9 cellular contexts compared by ENCODE assay signal in the genomic region with DNA sequence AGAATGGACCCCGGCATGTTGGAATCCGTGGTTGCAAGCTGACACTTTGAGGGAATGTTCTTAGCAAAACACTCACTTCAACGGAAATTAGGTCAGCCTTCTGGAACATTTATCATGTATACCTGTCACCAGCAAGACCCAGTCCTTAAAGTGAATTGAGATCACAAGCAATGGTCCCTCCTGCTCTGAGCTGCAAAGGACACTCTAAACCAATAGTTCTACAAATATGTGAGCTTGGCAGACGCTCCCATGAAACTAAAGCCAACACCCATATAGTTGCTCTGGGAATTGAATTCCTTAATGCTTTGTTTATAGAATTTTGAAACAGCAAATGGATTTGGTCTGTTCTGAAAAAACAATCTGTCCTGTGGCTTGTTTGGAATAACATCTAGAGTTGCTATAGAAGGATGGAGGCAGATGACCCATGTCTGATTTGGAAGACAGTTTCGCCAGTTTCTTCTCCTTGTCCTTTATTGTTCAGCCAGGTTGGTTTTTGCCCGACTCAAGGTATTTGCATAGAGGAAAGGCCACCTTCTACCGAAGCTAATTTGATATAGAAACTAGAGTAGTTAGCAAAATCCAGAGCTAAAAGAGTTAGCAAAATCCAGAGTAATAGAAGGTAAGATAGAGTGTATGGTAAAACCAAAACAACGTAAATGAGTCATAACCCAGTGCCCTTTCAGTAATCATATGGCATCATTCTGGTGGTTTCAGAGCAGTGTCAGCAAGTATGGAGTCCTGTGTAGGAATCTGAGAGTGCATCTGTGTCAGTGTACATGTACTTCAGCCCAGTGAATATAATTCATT.
DNase-seq lines count a peak whose midpoint lies in the region; ATAC-seq and TF ChIP-seq lines count a peak whose summit lies in the region.
"Had no signal": no experiment of that assay in that cellular context is flagged by ENCODE, and none has a peak within 500 bp of the region (broad histone marks: within the 10 kb centered on the region; RNA-seq: fewer than 3 reads in every experiment).

No MANE protein-coding gene starts in this region.

- H3K4me3 Mint-ChIP-seq in activated T-helper 1 cell treated with anti-CD3 and anti-CD28 coated beads, Interleukin-12 subunit alpha, Interleukin-12 subunit beta, Interleukin-2, Interleukin-4 antibody, amounts not matched to agents 30 ng/mL and 10 ng/mL and 1 ng/mL, durations not matched to agents 14 hours and 24 hours and 36 hours, result peak overlapping the region; percentile 53

- H3K27ac ChIP-seq in upper lobe of right lung, result peak overlapping the region; percentile 78
- H3K27ac ChIP-seq in effector memory CD4-positive, alpha-beta T cell (ENCODE audit: insufficient read depth, low read length, poor library complexity, severe bottlenecking), result no peak overlapping the region
- H3K27ac ChIP-seq: HL-60 had no signal

- H3K9me3 ChIP-seq in upper lobe of right lung, result no peaks in the 10 kb centered on the region
- H3K9me3 ChIP-seq in effector memory CD4-positive, alpha-beta T cell (ENCODE audit: control insufficient read depth, low read length), result no peaks in the 10 kb centered on the region

- H3K4me1 Mint-ChIP-seq in activated T-helper 1 cell treated with anti-CD3 and anti-CD28 coated beads, Interleukin-12 subunit alpha, Interleukin-12 subunit beta, Interleukin-2, Interleukin-4 antibody, amounts not matched to agents 30 ng/mL and 10 ng/mL and 1 ng/mL, durations not matched to agents 14 hours and 24 hours and 36 hours (ENCODE audit: low read depth), result peaks cover 32% of the 10 kb centered on the region

- H3K4me3 ChIP-seq in upper lobe of right lung, result no peak overlapping the region
- H3K4me3 ChIP-seq in effector memory CD4-positive, alpha-beta T cell (ENCODE audit: insufficient read depth, low read depth, low read length, poor library complexity, severe bottlenecking), result no peak overlapping the region

- H3K36me3 Mint-ChIP-seq in activated T-helper 1 cell treated with anti-CD3 and anti-CD28 coated beads, Interleukin-12 subunit alpha, Interleukin-12 subunit beta, Interleukin-2, Interleukin-4 antibody, amounts not matched to agents 30 ng/mL and 10 ng/mL and 1 ng/mL, durations not matched to agents 14 hours and 24 hours and 36 hours (ENCODE audit: low read depth), result peaks cover 2% of the 10 kb centered on the region

- ATAC-seq in GM18909 (IDR thresholded peaks at IDR 0.05; ENCODE audit: poor library complexity, unreplicated experiment) (peak; percentile 99), HG03060 (IDR thresholded peaks at IDR 0.05; ENCODE audit: low read depth, unreplicated experiment) (peak; percentile 99), upper lobe of right lung (peak; percentile 80)

- DNase-seq in AG08396 (ENCODE audit: low spot score) (peak; percentile 53), hepatic stellate cell (ENCODE audit: low spot score) (peak; percentile 50), upper lobe of right lung (no peak), NCI-H774 (lab: John Stamatoyannopoulos, UW) (no peak)
- DNase-seq in activated T-helper 1 cell treated with anti-CD3 and anti-CD28 coated beads, Interleukin-12 subunit alpha, Interleukin-12 subunit beta, Interleukin-2, Interleukin-4 antibody, amounts not matched to agents 30 ng/mL and 10 ng/mL and 1 ng/mL, durations not matched to agents 14 hours and 24 hours and 36 hours (ENCODE audit: low spot score), result peak; percentile 34
- no peak for DNase-seq in effector memory CD4-positive, alpha-beta T cell

- H3K9me3 Mint-ChIP-seq in activated T-helper 1 cell treated with anti-CD3 and anti-CD28 coated beads, Interleukin-12 subunit alpha, Interleukin-12 subunit beta, Interleukin-2, Interleukin-4 antibody, amounts not matched to agents 30 ng/mL and 10 ng/mL and 1 ng/mL, durations not matched to agents 14 hours and 24 hours and 36 hours, result no peaks in the 10 kb centered on the region

- H3K27me3 ChIP-seq in upper lobe of right lung, result no peaks in the 10 kb centered on the region
- H3K27me3 ChIP-seq in effector memory CD4-positive, alpha-beta T cell (replicated peaks; ENCODE audit: control insufficient read depth, insufficient read depth, low read length, poor library complexity, severe bottlenecking), result no peaks in the 10 kb centered on the region

- H3K27me3 Mint-ChIP-seq in activated T-helper 1 cell treated with anti-CD3 and anti-CD28 coated beads, Interleukin-12 subunit alpha, Interleukin-12 subunit beta, Interleukin-2, Interleukin-4 antibody, amounts not matched to agents 30 ng/mL and 10 ng/mL and 1 ng/mL, durations not matched to agents 14 hours and 24 hours and 36 hours (ENCODE audit: insufficient read depth), result no peaks in the 10 kb centered on the region

- no peaks in the 10 kb centered on the region for H3K36me3 ChIP-seq in upper lobe of right lung
- no peaks in the 10 kb centered on the region for H3K36me3 ChIP-seq in effector memory CD4-positive, alpha-beta T cell (ENCODE audit: control insufficient read depth, insufficient read depth, low read length)

- no peak for TF ChIP-seq CTCF in upper lobe of right lung (IDR thresholded peaks at IDR 0.05)

- peaks cover 7% of the 10 kb centered on the region for H3K4me1 ChIP-seq in upper lobe of right lung
- H3K4me1 ChIP-seq in effector memory CD4-positive, alpha-beta T cell (ENCODE audit: control insufficient read depth, insufficient read depth, low read length, poor library complexity, severe bottlenecking), result no peaks in the 10 kb centered on the region

- H3K27ac Mint-ChIP-seq in activated T-helper 1 cell treated with anti-CD3 and anti-CD28 coated beads, Interleukin-12 subunit alpha, Interleukin-12 subunit beta, Interleukin-2, Interleukin-4 antibody, amounts not matched to agents 30 ng/mL and 10 ng/mL and 1 ng/mL, durations not matched to agents 14 hours and 24 hours and 36 hours, result peak overlapping the region; percentile 90

- intact Hi-C loops in activated T-helper 1 cell treated with anti-CD3 and anti-CD28 coated beads, Interleukin-12 subunit alpha, Interleukin-12 subunit beta, Interleukin-2, Interleukin-4 antibody, amounts not matched to agents 30 ng/mL and 10 ng/mL and 1 ng/mL, durations not matched to agents 14 hours and 24 hours and 36 hours (cut with micrococcal nuclease), result loop anchor here (1.0 to 10.0 kb wide), 7 partner anchors 14 to 1466 kb away; partner anchors contain the start of gene ATG4C
- intact Hi-C loops in upper lobe of right lung (cut with DNase I), result no loop called here

Comparison
In these comparisons a context has a peak if more than half of its experiments do, and no peak if none do; other contexts are left out.
1. DNase-seq: peak in AG08396 (single experiment), activated T-helper 1 cell treated with anti-CD3 and anti-CD28 coated beads, Interleukin-12 subunit alpha, Interleukin-12 subunit beta, Interleukin-2, Interleukin-4 antibody, amounts not matched to agents 30 ng/mL and 10 ng/mL and 1 ng/mL, durations not matched to agents 14 hours and 24 hours and 36 hours (single experiment) and hepatic stellate cell (single experiment); none in upper lobe of right lung (single experiment), effector memory CD4-positive, alpha-beta T cell (0 of 3) and NCI-H774 (single experiment).
2. Peak in every context shown above with its lines, with median percentiles within 50 percentile points of each other: ATAC-seq.